11 cellular contexts compared by ENCODE assay signal in the genomic region with DNA sequence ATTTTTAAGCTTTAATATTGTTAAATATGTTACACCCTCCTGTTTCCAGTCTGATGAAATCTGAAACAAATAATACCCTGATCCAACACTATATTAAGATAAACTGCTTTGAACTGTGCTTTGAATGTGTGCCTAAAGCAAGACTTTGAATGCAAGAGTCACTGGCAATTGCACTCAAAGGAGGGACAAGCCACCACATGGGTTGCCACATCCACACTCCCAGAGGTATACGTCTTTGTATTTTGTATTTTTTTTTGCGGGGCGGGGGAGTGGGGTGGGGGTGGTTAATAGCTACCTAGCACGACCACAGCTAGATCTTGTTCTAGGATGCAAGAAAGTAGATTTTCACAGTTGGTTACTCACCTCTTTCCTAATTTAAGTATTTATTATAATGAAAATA. TPM values are rescaled to one million over a fixed set of nuclear protein-coding genes. Genes with fewer than 3 reads are reported as not detected.
DNase-seq lines count a peak whose midpoint lies in the region; ATAC-seq and TF ChIP-seq lines count a peak whose summit lies in the region.
"Had no signal": no experiment of that assay in that cellular context is flagged by ENCODE, and none has a peak within 500 bp of the region (broad histone marks: within the 10 kb centered on the region; RNA-seq: fewer than 3 reads in every experiment).

No MANE protein-coding gene starts in this region.

- H3K27me3 ChIP-seq in adipocyte (replicated peaks; ENCODE audit: control insufficient read depth, insufficient read depth, low read length) (no peaks in the 10 kb centered on the region), thoracic aorta (replicated peaks; ENCODE audit: insufficient read depth) (no peaks in the 10 kb centered on the region)

- H3K9ac ChIP-seq in adipocyte (ENCODE audit: low read length), result peak overlapping the region; percentile 86

- no peaks in the 10 kb centered on the region for H3K9me3 ChIP-seq in adipocyte (ENCODE audit: control insufficient read depth, low read length)
- no peaks in the 10 kb centered on the region for H3K9me3 ChIP-seq in thoracic aorta
- H3K9me3 ChIP-seq: A549 had no signal

- H3K4me1 ChIP-seq in adipocyte (ENCODE audit: control insufficient read depth, insufficient read depth, low read length) (peaks cover 46% of the 10 kb centered on the region), thoracic aorta (ENCODE audit: control insufficient read depth in 1 of 2, low read depth in 2 of 2) (peaks cover 10 to 26% of the 10 kb centered on the region in 2 donors)

- H3K4me3 ChIP-seq in adipocyte (ENCODE audit: low read length), result peak overlapping the region; percentile 90
- peak overlapping the region; percentile 93 for H3K4me3 ChIP-seq in thoracic aorta
- H3K4me3 ChIP-seq: A549 had no signal

- no peak for ATAC-seq in thoracic aorta (ENCODE audit: insufficient number of reproducible peaks, low FRiP score, low read depth)
- ATAC-seq in HG02840 (IDR thresholded peaks at IDR 0.05; ENCODE audit: low FRiP score, unreplicated experiment), result no peak
- ATAC-seq in GM21367 (IDR thresholded peaks at IDR 0.05; ENCODE audit: unreplicated experiment), result no peak
- no peak for ATAC-seq in GM21360 (IDR thresholded peaks at IDR 0.05; ENCODE audit: unreplicated experiment)
- ATAC-seq: A549 had no signal

- H3K36me3 ChIP-seq in adipocyte (ENCODE audit: control insufficient read depth, insufficient read depth, low read length, severe bottlenecking) (no peaks in the 10 kb centered on the region), thoracic aorta (no peaks in the 10 kb centered on the region)

- no peak for TF ChIP-seq CTCF in thoracic aorta (IDR thresholded peaks at IDR 0.05)

- peak; percentile 68 for DNase-seq in SIG-M5 treated with dmso at 0.1 percent for 504 hours (lab: John Stamatoyannopoulos, UW; ENCODE audit: unreplicated experiment)
- DNase-seq in SIG-M5 (lab: John Stamatoyannopoulos, UW), result no peak
- DNase-seq in adipocyte (ENCODE audit: low read depth), result no peak
- DNase-seq in medulla oblongata (ENCODE audit: extremely low spot score), result peak; percentile 51
- DNase-seq in thoracic aorta (ENCODE audit: low spot score), result no peak
- DNase-seq: activated effector memory CD4-positive, alpha-beta T cell treated with Interleukin-2 at 50 U/mL for 16 hours; SHP77 had no signal

- peak overlapping the region; percentile 92 to 95 for H3K27ac ChIP-seq in thoracic aorta
- H3K27ac ChIP-seq: A549 had no signal

RNA-seq across cellular contexts. Expression of a gene that starts 1.8 kb away (rescaled TPM):
- total RNA-seq in thoracic aorta, result 100 to 1,000 TPM; 122 to 190 TPM

Comparison
In these comparisons a context has a peak if more than half of its experiments do, and no peak if none do; other contexts are left out.
1. DNase-seq: peak in SIG-M5 treated with dmso at 0.1 percent for 504 hours (single experiment) and medulla oblongata (single experiment); none in SIG-M5 (single experiment), adipocyte (single experiment) and thoracic aorta (single experiment).